Comparison of ENCODE assay signal across 28 cellular contexts in the genomic region with DNA sequence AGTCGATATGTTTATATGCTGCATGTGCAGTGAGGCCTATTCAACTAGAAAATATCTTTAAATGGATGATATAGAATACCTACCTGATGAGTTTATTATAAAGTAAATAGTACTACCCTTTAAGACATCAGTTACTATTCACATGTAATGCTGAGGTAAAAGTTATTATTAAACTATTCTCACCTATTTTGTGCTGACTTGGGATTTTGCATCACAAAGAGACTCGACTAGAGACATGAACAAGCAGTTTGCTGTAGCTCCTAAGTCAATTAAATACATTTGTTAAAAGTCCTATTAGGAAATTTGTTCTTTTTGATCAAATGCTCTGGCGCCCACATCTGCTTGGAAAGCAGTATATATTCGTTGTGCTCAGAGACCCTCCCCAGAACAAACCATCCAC.
"Had no signal": no experiment of that assay in that cellular context is flagged by ENCODE, and none has a peak within 500 bp of the region (broad histone marks: within the 10 kb centered on the region; RNA-seq: fewer than 3 reads in every experiment).

No MANE protein-coding gene starts in this region.

- DNase-seq: activated CD4-positive, alpha-beta memory T cell treated with anti-CD3 and anti-CD28 coated beads for 36 hours; activated CD4-positive, alpha-beta T cell treated with anti-CD3 and anti-CD28 coated beads for 48 hours; activated CD8-positive, alpha-beta memory T cell treated with anti-CD3 and anti-CD28 coated beads, Interleukin-2, amount 50 U/mL, for 48 hours; activated gamma-delta T cell; activated naive CD4-positive, alpha-beta T cell treated with anti-CD3 and anti-CD28 coated beads, Interleukin-2, amount 50 U/mL, for 16 hours; activated T-cell treated with anti-CD3 and anti-CD28 coated beads, Interleukin-2, amount 50 U/mL, for 24 hours; amniotic stem cell; cortex of kidney; effector memory CD8-positive, alpha-beta T cell; erythroblast; gastrocnemius medialis; hippocampal formation; left cardiac atrium; left ventricle myocardium superior; nephron progenitor cell; ovary; stimulated activated CD4-positive, alpha-beta T cell treated with anti-CD3 and anti-CD28 coated beads, Interleukin-12 subunit alpha, Interleukin-12 subunit beta, amount 100 ng/mL, for 4 hours; stimulated activated CD4-positive, alpha-beta T cell treated with anti-CD3 and anti-CD28 coated beads, Interleukin-4, amount 100 ng/mL, for 24 hours; uterus had no signal

- H3K4me3 Mint-ChIP-seq: activated CD4-positive, alpha-beta memory T cell treated with anti-CD3 and anti-CD28 coated beads for 36 hours; activated T-cell treated with anti-CD3 and anti-CD28 coated beads, Interleukin-2, amount 50 U/mL, for 24 hours; effector memory CD8-positive, alpha-beta T cell; nephron progenitor cell; stimulated activated effector memory CD8-positive, alpha-beta T cell treated with anti-CD3 and anti-CD28 coated beads, Interleukin-12 subunit alpha, Interleukin-12 subunit beta, amount 100 ng/mL, for 72 hours; stimulated activated naive CD8-positive, alpha-beta T cell treated with anti-CD3 and anti-CD28 coated beads, Interleukin-15, Interleukin-2, amounts not matched to agents 100 ng/mL and 50 ng/mL, for 24 hours; type B pancreatic cell had no signal

- H3K27ac ChIP-seq: gastrocnemius medialis, ovary, skin epidermis, thoracic aorta, uterus, VCaP had no signal

- H3K9me3 Mint-ChIP-seq: activated CD4-positive, alpha-beta memory T cell treated with anti-CD3 and anti-CD28 coated beads for 36 hours; nephron progenitor cell; stimulated activated naive CD8-positive, alpha-beta T cell treated with anti-CD3 and anti-CD28 coated beads, Interleukin-15, Interleukin-2, amounts not matched to agents 100 ng/mL and 50 ng/mL, for 24 hours; type B pancreatic cell had no signal

- H3K36me3 ChIP-seq: gastrocnemius medialis, ovary, thoracic aorta, uterus had no signal

- H3K27me3 Mint-ChIP-seq: activated CD4-positive, alpha-beta memory T cell treated with anti-CD3 and anti-CD28 coated beads for 36 hours; activated T-cell treated with anti-CD3 and anti-CD28 coated beads, Interleukin-2, amount 50 U/mL, for 24 hours; effector memory CD8-positive, alpha-beta T cell; progenitor cell of endocrine pancreas; stimulated activated naive CD8-positive, alpha-beta T cell treated with anti-CD3 and anti-CD28 coated beads, Interleukin-15, Interleukin-2, amounts not matched to agents 100 ng/mL and 50 ng/mL, for 24 hours; type B pancreatic cell had no signal

- H3K4me1 Mint-ChIP-seq: nephron progenitor cell; stimulated activated effector memory CD8-positive, alpha-beta T cell treated with anti-CD3 and anti-CD28 coated beads, Interleukin-12 subunit alpha, Interleukin-12 subunit beta, amount 100 ng/mL, for 72 hours had no signal

- H3K27me3 ChIP-seq: gastrocnemius medialis, ovary, uterus had no signal

- H3K36me3 Mint-ChIP-seq: activated CD4-positive, alpha-beta memory T cell treated with anti-CD3 and anti-CD28 coated beads for 36 hours; stimulated activated effector memory CD8-positive, alpha-beta T cell treated with anti-CD3 and anti-CD28 coated beads, Interleukin-12 subunit alpha, Interleukin-12 subunit beta, amount 100 ng/mL, for 72 hours; type B pancreatic cell had no signal

- H3K27ac Mint-ChIP-seq: activated CD4-positive, alpha-beta memory T cell treated with anti-CD3 and anti-CD28 coated beads for 36 hours; activated T-cell treated with anti-CD3 and anti-CD28 coated beads, Interleukin-2, amount 50 U/mL, for 24 hours; effector memory CD8-positive, alpha-beta T cell; nephron progenitor cell; progenitor cell of endocrine pancreas; stimulated activated effector memory CD8-positive, alpha-beta T cell treated with anti-CD3 and anti-CD28 coated beads, Interleukin-12 subunit alpha, Interleukin-12 subunit beta, amount 100 ng/mL, for 72 hours; stimulated activated naive CD8-positive, alpha-beta T cell treated with anti-CD3 and anti-CD28 coated beads, Interleukin-15, Interleukin-2, amounts not matched to agents 100 ng/mL and 50 ng/mL, for 24 hours; type B pancreatic cell had no signal

- H3K4me3 ChIP-seq: gastrocnemius medialis, ovary, skin epidermis, thoracic aorta, uterus had no signal

- H3K4me1 ChIP-seq: gastrocnemius medialis, uterus had no signal

- H3K9me3 ChIP-seq: gastrocnemius medialis, ovary, thoracic aorta, uterus had no signal

- ATAC-seq: activated CD4-positive, CD25-positive, alpha-beta regulatory T cell treated with anti-CD3 and anti-CD28 coated beads, Interleukin-2, amount 50 U/mL, for 24 hours; effector memory CD8-positive, alpha-beta T cell; gastrocnemius medialis; left cardiac atrium; left ventricle myocardium superior; sciatic nerve; stimulated activated effector memory CD8-positive, alpha-beta T cell treated with anti-CD3 and anti-CD28 coated beads, Interleukin-12 subunit alpha, Interleukin-12 subunit beta, amount 100 ng/mL, for 72 hours had no signal
